Comparison of ENCODE assay signal across 13 cellular contexts in genomic region chr3:45329779-45330305, GRCh38. TPM values are rescaled to one million over a fixed set of nuclear protein-coding genes. Genes with fewer than 3 reads are reported as not detected.
A peak's percentile ranks its signal among the peaks of the same experiment; 100 is the strongest.
DNase-seq lines count a peak whose midpoint lies in the region; ATAC-seq and TF ChIP-seq lines count a peak whose summit lies in the region.
"Had no signal": no experiment of that assay in that cellular context is flagged by ENCODE, and none has a peak within 500 bp of the region (broad histone marks: within the 10 kb centered on the region; RNA-seq: fewer than 3 reads in every experiment).

No MANE protein-coding gene starts in this region.

- H3K4me1 Mint-ChIP-seq in activated naive CD8-positive, alpha-beta T cell treated with anti-CD3 and anti-CD28 coated beads, Interleukin-2, amount 10 ng/mL, durations not matched to agents 7 days and 5 days, result peaks cover 6% of the 10 kb centered on the region
- H3K4me1 Mint-ChIP-seq in activated naive CD8-positive, alpha-beta T cell treated with anti-CD3 and anti-CD28 coated beads, Interleukin-2, amount 50 U/mL, for 24 hours, result no peaks in the 10 kb centered on the region
- H3K4me1 Mint-ChIP-seq: B cell, CD14-positive monocyte had no signal

- CTCF ChIA-PET in SK-N-SH (lab: Yijun Ruan, JAX), result no interaction called here

- no peak overlapping the region for H2AFZ ChIP-seq in SK-N-SH (ENCODE audit: low read depth)

- H3K36me3 Mint-ChIP-seq in activated naive CD8-positive, alpha-beta T cell treated with anti-CD3 and anti-CD28 coated beads, Interleukin-2, amount 10 ng/mL, durations not matched to agents 7 days and 5 days, result no peaks in the 10 kb centered on the region
- no peaks in the 10 kb centered on the region for H3K36me3 Mint-ChIP-seq in activated naive CD8-positive, alpha-beta T cell treated with anti-CD3 and anti-CD28 coated beads, Interleukin-2, amount 50 U/mL, for 24 hours (ENCODE audit: low read depth)
- H3K36me3 Mint-ChIP-seq: CD14-positive monocyte; CD8-positive, alpha-beta T cell; IgD-negative memory B cell had no signal

- H3K4me3 ChIP-seq in Jurkat, Clone E6-1 (ENCODE audit: low read length), result no peak overlapping the region
- H3K4me3 ChIP-seq in SK-N-SH (ENCODE audit: low read depth in 2 of 2, low read length in 1 of 2) (no peak overlapping the region), esophagus squamous epithelium (no peak overlapping the region)

- H3K9me3 ChIP-seq in SK-N-SH (no peaks in the 10 kb centered on the region), esophagus squamous epithelium (no peaks in the 10 kb centered on the region)

- no peaks in the 10 kb centered on the region for H3F3A ChIP-seq in SK-N-SH (replicated peaks; ENCODE audit: insufficient read depth)

- POLR2A ChIA-PET in activated naive CD8-positive, alpha-beta T cell treated with anti-CD3 and anti-CD28 coated beads, Interleukin-2, amount 10 ng/mL, durations not matched to agents 7 days and 5 days (lab: Charles Lee), result no interaction called here
- POLR2A ChIA-PET in SK-N-SH (lab: Yijun Ruan, JAX), result no interaction called here

- H3K27ac Mint-ChIP-seq in activated naive CD8-positive, alpha-beta T cell treated with anti-CD3 and anti-CD28 coated beads, Interleukin-2, amount 10 ng/mL, durations not matched to agents 7 days and 5 days, result no peak overlapping the region
- H3K27ac Mint-ChIP-seq in activated naive CD8-positive, alpha-beta T cell treated with anti-CD3 and anti-CD28 coated beads, Interleukin-2, amount 50 U/mL, for 24 hours, result no peak overlapping the region
- H3K27ac Mint-ChIP-seq: B cell; CD14-positive monocyte; CD8-positive, alpha-beta T cell; IgD-negative memory B cell had no signal

- H3K27me3 Mint-ChIP-seq in activated naive CD8-positive, alpha-beta T cell treated with anti-CD3 and anti-CD28 coated beads, Interleukin-2, amount 10 ng/mL, durations not matched to agents 7 days and 5 days, result peaks cover 37% of the 10 kb centered on the region
- peaks cover 19% of the 10 kb centered on the region for H3K27me3 Mint-ChIP-seq in activated naive CD8-positive, alpha-beta T cell treated with anti-CD3 and anti-CD28 coated beads, Interleukin-2, amount 50 U/mL, for 24 hours

- no peaks in the 10 kb centered on the region for H4K20me1 ChIP-seq in SK-N-SH (ENCODE audit: insufficient read depth)

- H3K4me1 ChIP-seq in SK-N-SH (ENCODE audit: control insufficient read depth in 1 of 2, insufficient read depth in 2 of 2, low read depth in 1 of 2, low read length in 1 of 2) (no peaks in the 10 kb centered on the region; a peak in 1 of 4 replicates), esophagus squamous epithelium (no peaks in the 10 kb centered on the region)

- intact Hi-C loops in esophagus squamous epithelium (cut with DNase I), result no loop called here

- no peak for TF ChIP-seq EP300 in SK-N-SH (IDR thresholded peaks at IDR 0.05; ENCODE audit: borderline replicate concordance in 1 of 2, low read depth in 1 of 2, low read length in 1 of 2)

- no peak overlapping the region for H3K9ac ChIP-seq in SK-N-SH

- TF ChIP-seq RAD21 in SK-N-SH (IDR thresholded peaks at IDR 0.05; ENCODE audit: low read length), result no peak

- H3K9me3 Mint-ChIP-seq in activated naive CD8-positive, alpha-beta T cell treated with anti-CD3 and anti-CD28 coated beads, Interleukin-2, amount 10 ng/mL, durations not matched to agents 7 days and 5 days, result no peaks in the 10 kb centered on the region
- H3K9me3 Mint-ChIP-seq in activated naive CD8-positive, alpha-beta T cell treated with anti-CD3 and anti-CD28 coated beads, Interleukin-2, amount 50 U/mL, for 24 hours, result no peaks in the 10 kb centered on the region
- H3K9me3 Mint-ChIP-seq: CD8-positive, alpha-beta T cell had no signal

- TF ChIP-seq POLR2A in esophagus squamous epithelium (IDR thresholded peaks at IDR 0.05), result no peak

- H3K79me2 ChIP-seq in SK-N-SH (ENCODE audit: insufficient read depth), result no peaks in the 10 kb centered on the region

- no peak overlapping the region for H3K4me3 Mint-ChIP-seq in activated naive CD8-positive, alpha-beta T cell treated with anti-CD3 and anti-CD28 coated beads, Interleukin-2, amount 10 ng/mL, durations not matched to agents 7 days and 5 days
- H3K4me3 Mint-ChIP-seq in activated naive CD8-positive, alpha-beta T cell treated with anti-CD3 and anti-CD28 coated beads, Interleukin-2, amount 50 U/mL, for 24 hours, result no peak overlapping the region
- H3K4me3 Mint-ChIP-seq: B cell; CD14-positive monocyte; CD8-positive, alpha-beta T cell; IgD-negative memory B cell had no signal

- in situ Hi-C loops in GM13976 (cut with MboI; ENCODE audit: low sequenced_read_pairs, unreplicated experiment), result no loop called here

- DNase-seq in activated naive CD8-positive, alpha-beta T cell treated with anti-CD3 and anti-CD28 coated beads, Interleukin-2, amount 10 ng/mL, durations not matched to agents 7 days and 5 days, result no peak
- DNase-seq in activated naive CD8-positive, alpha-beta T cell treated with anti-CD3 and anti-CD28 coated beads, Interleukin-2, amount 50 U/mL, for 24 hours, result no peak
- peak; percentile 25 for DNase-seq in Jurkat, Clone E6-1 (ENCODE audit: low read depth, low spot score)
- peak; percentile 42 for DNase-seq in cerebellum (ENCODE audit: low spot score)
- no peak for DNase-seq in SK-N-SH
- no peak for DNase-seq in esophagus squamous epithelium (lab: John Stamatoyannopoulos, UW)
- DNase-seq in GM13976 (ENCODE audit: low spot score), result no peak
- DNase-seq: CD8-positive, alpha-beta T cell; COR-L47; H7 had no signal

- H3K36me3 ChIP-seq in SK-N-SH (replicated peaks in 1 of 2; ENCODE audit: control insufficient read depth in 1 of 2, insufficient read depth in 2 of 2, low read length in 1 of 2), result no peaks in the 10 kb centered on the region
- H3K36me3 ChIP-seq in esophagus squamous epithelium, result no peaks in the 10 kb centered on the region

- H3K27me3 ChIP-seq in SK-N-SH (ENCODE audit: insufficient read depth), result peaks cover 36% of the 10 kb centered on the region; the same call in 1 of the 2 replicates
- peaks cover 0 to 47% (median 0%) of the 10 kb centered on the region in 4 donors for H3K27me3 ChIP-seq in esophagus squamous epithelium

- TF ChIP-seq CTCF in SK-N-SH (IDR thresholded peaks at IDR 0.05) (no peak), esophagus squamous epithelium (IDR thresholded peaks at IDR 0.05) (no peak), GM13976 (IDR thresholded peaks at IDR 0.05; ENCODE audit: borderline replicate concordance, control extremely low read depth, extremely low read depth, insufficient read depth, missing control alignments) (no peak)

- H3K27ac ChIP-seq in SK-N-SH (ENCODE audit: low read depth in 2 of 2, low read length in 1 of 2), result no peak overlapping the region
- no peak overlapping the region for H3K27ac ChIP-seq in esophagus squamous epithelium

- peak; percentile 50 for ATAC-seq in activated naive CD8-positive, alpha-beta T cell treated with anti-CD3 and anti-CD28 coated beads, Interleukin-2, amount 10 ng/mL, durations not matched to agents 7 days and 5 days (ENCODE audit: low read depth)
- no peak for ATAC-seq in activated naive CD8-positive, alpha-beta T cell treated with anti-CD3 and anti-CD28 coated beads, Interleukin-2, amount 50 U/mL, for 24 hours
- ATAC-seq: CD8-positive, alpha-beta T cell had no signal

- no peak overlapping the region for H3K4me2 ChIP-seq in SK-N-SH

- WGBS in SK-N-SH (ENCODE audit: low lambda C conversion rate), result 54% methylated on average over 7 of the region's 7 CpGs
- WGBS in esophagus squamous epithelium, 2 donors, result 70 to 72% methylated on average over 7 of the region's 7 CpGs

- H3K9me2 ChIP-seq in SK-N-SH, result no peaks in the 10 kb centered on the region

TF ChIP-seq in SK-N-SH, 30 proteins besides CTCF, POLR2A, EP300 and RAD21:
- no peak for TF ChIP-seq FOXJ3 (CRISPR knock-in tag; IDR thresholded peaks at IDR 0.05)
- TF ChIP-seq CHD2 (IDR thresholded peaks at IDR 0.05; ENCODE audit: low read length, partially characterized antibody), result no peak

RNA-seq across cellular contexts. Expression of gene LARS2, which starts 58.5 kb away (rescaled TPM):
- total RNA-seq in activated naive CD8-positive, alpha-beta T cell treated with anti-CD3 and anti-CD28 coated beads, Interleukin-2, amount 10 ng/mL, durations not matched to agents 7 days and 5 days, result 10 to 100 TPM; 23.9 to 24.3 TPM
- 28.5 TPM for polyA plus RNA-seq in Jurkat, Clone E6-1 (2012; ENCODE audit: insufficient read depth, insufficient read length)
- total RNA-seq in cerebellum (26.6 TPM), esophagus squamous epithelium (10 to 100 TPM; 13.7 to 22.1 (median 16.6) TPM)
- polyA plus RNA-seq in SK-N-SH (2012; rRNA removed), result 13.5 and 16.1 TPM in 2 replicates
- 12.8 and 12.9 TPM in 2 replicates for polyA plus RNA-seq in SK-N-SH (2012; cell fraction: cytosol; rRNA removed)
- polyA plus RNA-seq in SK-N-SH (2012; cell fraction: nucleus; rRNA removed), result 12.4 and 14.7 TPM in 2 replicates

Comparison
In these comparisons a context has a peak if more than half of its experiments do, and no peak if none do; other contexts are left out.
1. DNase-seq: peak in Jurkat, Clone E6-1 (single experiment) and cerebellum (single experiment); none in activated naive CD8-positive, alpha-beta T cell treated with anti-CD3 and anti-CD28 coated beads, Interleukin-2, amount 10 ng/mL, durations not matched to agents 7 days and 5 days (single experiment), activated naive CD8-positive, alpha-beta T cell treated with anti-CD3 and anti-CD28 coated beads, Interleukin-2, amount 50 U/mL, for 24 hours (single experiment), SK-N-SH (single experiment), esophagus squamous epithelium (single experiment) and GM13976 (single experiment).